Comparison of ENCODE assay signal across 23 cellular contexts in the genomic region with DNA sequence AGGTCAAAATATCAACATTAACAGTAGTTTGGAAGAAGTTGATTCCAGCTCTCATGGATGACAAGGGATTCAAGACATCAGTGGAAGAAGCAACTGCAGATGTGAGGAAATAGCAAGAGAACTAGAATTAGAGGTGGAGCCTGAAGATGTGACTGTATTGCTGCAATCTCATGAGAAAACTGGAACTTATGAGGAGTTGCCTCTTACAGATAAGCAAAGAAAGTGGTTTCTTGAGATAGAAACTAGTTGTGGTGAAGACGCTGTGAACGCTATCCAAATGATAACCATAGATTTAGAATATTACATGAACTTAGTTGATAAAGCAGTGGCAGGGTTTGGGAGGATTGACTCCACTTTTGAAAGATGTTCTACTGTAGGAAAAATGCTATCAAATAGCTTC.
"Had no signal": no experiment of that assay in that cellular context is flagged by ENCODE, and none has a peak within 500 bp of the region (broad histone marks: within the 10 kb centered on the region; RNA-seq: fewer than 3 reads in every experiment).

No MANE protein-coding gene starts in this region.

- H3K9me3 ChIP-seq: esophagus squamous epithelium, gastroesophageal sphincter, sigmoid colon, testis, vagina had no signal

- DNase-seq: activated CD4-positive, alpha-beta T cell treated with anti-CD3 and anti-CD28 coated beads for 1 hour; activated CD8-positive, alpha-beta memory T cell treated with anti-CD3 and anti-CD28 coated beads for 24 hours; activated CD8-positive, alpha-beta memory T cell treated with anti-CD3 and anti-CD28 coated beads, Interleukin-2, amount 50 U/mL, for 4 hours; activated naive CD4-positive, alpha-beta T cell treated with Interleukin-2 at 50 U/mL for 16 hours; activated naive CD8-positive, alpha-beta T cell treated with anti-CD3 and anti-CD28 coated beads, Interleukin-2, amount 10 ng/mL, durations not matched to agents 7 days and 5 days; activated T-cell treated with anti-CD3 and anti-CD28 coated beads, Interleukin-2, amount 50 U/mL, for 24 hours; amygdala; cerebellar nuclear complex; esophagus squamous epithelium; head of caudate nucleus; left ventricle myocardium superior; mammary epithelial cell; naive thymus-derived CD8-positive, alpha-beta T cell; retina; sigmoid colon; stimulated activated CD4-positive, alpha-beta T cell treated with anti-CD3 and anti-CD28 coated beads, Interleukin-2, amount 100 ng/mL, for 48 hours; stimulated activated CD8-positive, alpha-beta memory T cell treated with anti-CD3 and anti-CD28 coated beads, Interleukin-4, amount 100 ng/mL, for 48 hours; stimulated activated naive B cell treated with anti-CD40 and anti-IgM and Interleukin-4, amounts not matched to agents 10 μg/mL and 1 μg/mL and 100 μg/mL, for 72 hours; testis had no signal

- H3K27me3 ChIP-seq: esophagus squamous epithelium, gastroesophageal sphincter, neural progenitor cell, sigmoid colon, testis, vagina had no signal

- H3K36me3 ChIP-seq: esophagus squamous epithelium, neural progenitor cell, sigmoid colon, vagina had no signal

- H3K9ac ChIP-seq: neural progenitor cell had no signal

- H3K4me3 ChIP-seq: coronary artery, esophagus squamous epithelium, gastroesophageal sphincter, neural progenitor cell, sigmoid colon, testis, vagina had no signal

- H3K4me2 ChIP-seq: neural progenitor cell had no signal

- ATAC-seq: gastroesophageal sphincter; left ventricle myocardium superior; naive thymus-derived CD8-positive, alpha-beta T cell; stimulated activated naive B cell treated with anti-CD40 and anti-IgM and Interleukin-4, amounts not matched to agents 10 μg/mL and 1 μg/mL and 100 μg/mL, for 72 hours had no signal

- H2AFZ ChIP-seq: neural progenitor cell had no signal

- H3K4me1 ChIP-seq: esophagus squamous epithelium, gastroesophageal sphincter, neural progenitor cell, sigmoid colon, testis, vagina had no signal

- H3K27ac ChIP-seq: coronary artery, esophagus squamous epithelium, gastroesophageal sphincter, neural progenitor cell, sigmoid colon, testis, vagina had no signal
